In the genomic region with DNA sequence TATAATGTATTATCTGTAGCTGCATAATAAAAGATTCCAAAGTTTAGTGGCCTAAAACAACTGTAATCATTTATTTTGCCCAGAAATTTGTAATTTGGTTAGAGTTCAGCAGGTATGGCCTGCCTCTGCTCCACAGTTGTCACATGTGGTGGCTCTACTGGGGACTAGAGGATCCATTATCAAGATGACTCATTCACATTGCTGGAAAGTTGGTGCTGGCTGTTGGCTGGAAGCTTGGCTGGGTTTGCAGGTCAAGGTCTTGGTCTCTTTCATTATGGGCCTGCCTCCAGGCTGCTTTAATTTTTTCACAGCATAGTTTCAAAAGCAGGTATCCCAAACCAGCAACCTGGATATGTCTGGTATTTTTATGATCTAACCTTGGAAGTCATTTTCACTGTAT, we compare ENCODE assay signal across 25 cellular contexts. TPM values are rescaled to one million over a fixed set of nuclear protein-coding genes. Genes with fewer than 3 reads are reported as not detected.
"Had no signal": no experiment of that assay in that cellular context is flagged by ENCODE, and none has a peak within 500 bp of the region (broad histone marks: within the 10 kb centered on the region; RNA-seq: fewer than 3 reads in every experiment).

No MANE protein-coding gene starts in this region.

- H3K4me3 ChIP-seq: breast epithelium, MG63, Peyer's patch, SK-N-MC had no signal

- H3K9me3 ChIP-seq: breast epithelium, MG63, Peyer's patch had no signal

- H3K4me2 ChIP-seq: KMS-11 had no signal

- H3K27me3 ChIP-seq: breast epithelium, MG63, Peyer's patch had no signal

- H3K27ac ChIP-seq: breast epithelium, KMS-11, Peyer's patch, SK-N-MC had no signal

- H3K36me3 ChIP-seq: breast epithelium, MG63, Peyer's patch had no signal

- DNase-seq: activated CD4-positive, alpha-beta T cell treated with anti-CD3 and anti-CD28 coated beads for 4 hours; activated CD8-positive, alpha-beta memory T cell treated with anti-CD3 and anti-CD28 coated beads, Interleukin-2, amount 50 U/mL, for 4 hours; activated CD8-positive, alpha-beta T cell treated with anti-CD3 and anti-CD28 coated beads for 36 hours; activated naive CD4-positive, alpha-beta T cell treated with anti-CD3 and anti-CD28 coated beads, Interleukin-2, amount 50 U/mL, for 16 hours; activated naive CD8-positive, alpha-beta T cell treated with anti-CD3 and anti-CD28 coated beads, Interleukin-2, amount 10 ng/mL, durations not matched to agents 7 days and 5 days; activated T-cell treated with anti-CD3 and anti-CD28 coated beads, Interleukin-2, amount 50 U/mL, for 72 hours; aorta; MG63; MV-4-11; NCI-H1092 treated with DMSO at 0.1 percent for 48 hours; NCI-H1417 treated with DMSO at 0.1 percent for 48 hours; NCI-H1694; NCI-H2029 treated with DMSO at 0.1 percent for 48 hours; NCI-H345; NCI-H510A; NCI-H526 treated with DMSO at 0.1 percent for 48 hours; NK-92 treated with Interleukin-12 subunit alpha and Interleukin-12 subunit beta, amount 100 ng/mL, for 24 hours; Peyer's patch had no signal

- H3K9ac ChIP-seq: KMS-11 had no signal

- H3K4me1 ChIP-seq: breast epithelium, Peyer's patch had no signal

- ATAC-seq: activated CD4-positive, CD25-positive, alpha-beta regulatory T cell treated with anti-CD3 and anti-CD28 coated beads, Interleukin-2, amount 50 U/mL, for 24 hours; activated CD8-positive, alpha-beta T cell treated with anti-CD3 and anti-CD28 coated beads for 36 hours; activated T-cell treated with anti-CD3 and anti-CD28 coated beads, Interleukin-2, amount 50 U/mL, for 72 hours had no signal

RNA-seq across cellular contexts. Expression of a gene that starts 17.6 kb away (rescaled TPM):
- total RNA-seq: activated CD8-positive, alpha-beta T cell treated with anti-CD3 and anti-CD28 coated beads for 36 hours; activated naive CD8-positive, alpha-beta T cell treated with anti-CD3 and anti-CD28 coated beads, Interleukin-2, amount 10 ng/mL, durations not matched to agents 7 days and 5 days; activated T-cell treated with anti-CD3 and anti-CD28 coated beads, Interleukin-2, amount 50 U/mL, for 72 hours; activated T-helper 2 cell treated with anti-CD3 and anti-CD28 coated beads, Interferon-gamma antibody, Interleukin-2, Interleukin-4, amounts not matched to agents 10 μg/mL and 5 μg/mL and 100 μg/mL, durations not matched to agents 14 hours and 24 hours and 36 hours; Peyer's patch; T-helper 1 cell treated with Interleukin-12 subunit alpha and Interleukin-12 subunit beta and Interleukin-4 antibody, amounts not matched to agents 30 ng/mL and 1 ng/mL, for 36 hours had no signal
- polyA plus RNA-seq: IgD-negative memory B cell had no signal
